Comparison of ENCODE assay signal across 1 cellular context in genomic region chr11:126211236-126212088, GRCh38.
A peak's percentile ranks its signal among the peaks of the same experiment; 100 is the strongest.
TF ChIP-seq lines count a peak whose summit lies in the region.

Gene FAM118B, plus strand, starts transcription at chr11:126211782. Its CDS starts 23,220 bp downstream, at chr11:126235002.
Gene RPUSD4, minus strand, starts transcription at chr11:126211650. Its CDS starts 12 bp downstream, at chr11:126211638.

TF ChIP-seq in HepG2, 621 proteins besides CTCF, POLR2A, EP300 and RAD21 (continued from another document and continues in another):
- TF ChIP-seq KIAA2018 (CRISPR knock-in tag; IDR thresholded peaks at IDR 0.05; ENCODE audit: borderline replicate concordance): 0 out of 2 replicates have a peak, but pooled peaks have one; percentile 62
- TF ChIP-seq NFKBIZ (CRISPR knock-in tag; IDR thresholded peaks at IDR 0.05): 0 out of 2 replicates have a peak, but pooled peaks have one; percentile 51
- TF ChIP-seq GABPB1 (CRISPR knock-in tag; IDR thresholded peaks at IDR 0.05): peak; percentile 89
- 0 out of 2 replicates have a peak, but pooled peaks have one; percentile 31 for TF ChIP-seq XBP1 (CRISPR knock-in tag; IDR thresholded peaks at IDR 0.05)
- TF ChIP-seq MAF1 (CRISPR knock-in tag; IDR thresholded peaks at IDR 0.05; ENCODE audit: borderline replicate concordance): no peak
- TF ChIP-seq ZNF572 (CRISPR knock-in tag; IDR thresholded peaks at IDR 0.05): no peak
- no peak for TF ChIP-seq ZNF770 (CRISPR knock-in tag; IDR thresholded peaks at IDR 0.05)
- TF ChIP-seq RAD51 (IDR thresholded peaks at IDR 0.05; ENCODE audit: borderline replicate concordance): peak; percentile 100
- TF ChIP-seq CC2D1A (CRISPR knock-in tag; IDR thresholded peaks at IDR 0.05): 0 out of 2 replicates have a peak, but pooled peaks have one; percentile 59
- TF ChIP-seq ZNF564 (CRISPR knock-in tag; IDR thresholded peaks at IDR 0.05): no peak
- no peak for TF ChIP-seq KDM4B (CRISPR knock-in tag; IDR thresholded peaks at IDR 0.05)
- peak; percentile 94 for TF ChIP-seq YEATS4 (CRISPR knock-in tag; IDR thresholded peaks at IDR 0.05; ENCODE audit: borderline replicate concordance)
- peak; percentile 62; the same call in 1 of the 2 replicates for TF ChIP-seq ZNF235 (CRISPR knock-in tag; IDR thresholded peaks at IDR 0.05; ENCODE audit: borderline replicate concordance)
- TF ChIP-seq HNRNPLL (IDR thresholded peaks at IDR 0.05; ENCODE audit: low read depth, low read length, poor library complexity, severe bottlenecking): peak; percentile 47
- no peak for TF ChIP-seq ZNF18 (CRISPR knock-in tag; IDR thresholded peaks at IDR 0.05; ENCODE audit: insufficient replicate concordance)
- TF ChIP-seq NKX3-1 (CRISPR knock-in tag; IDR thresholded peaks at IDR 0.05): peak; percentile 18; the same call in 1 of the 2 replicates
- no peak for TF ChIP-seq PAF1 (CRISPR knock-in tag; IDR thresholded peaks at IDR 0.05)
- 0 out of 2 replicates have a peak, but pooled peaks have one; percentile 79 for TF ChIP-seq TGIF2 (CRISPR knock-in tag; IDR thresholded peaks at IDR 0.05)
- no peak for TF ChIP-seq ZBTB1 (CRISPR knock-in tag; IDR thresholded peaks at IDR 0.05; ENCODE audit: borderline replicate concordance)
- 0 out of 2 replicates have a peak, but pooled peaks have one; percentile 87 for TF ChIP-seq GTF3A (CRISPR knock-in tag; conservative IDR thresholded peaks at IDR 0.05)
- TF ChIP-seq SNAPC4 (CRISPR knock-in tag; IDR thresholded peaks at IDR 0.05): 0 out of 2 replicates have a peak, but pooled peaks have one; percentile 75
- 0 out of 2 replicates have a peak, but pooled peaks have one; percentile 4 for TF ChIP-seq ONECUT2 (CRISPR knock-in tag; IDR thresholded peaks at IDR 0.05)
- TF ChIP-seq MLX (CRISPR knock-in tag; IDR thresholded peaks at IDR 0.05): peak; percentile 57; the same call in 1 of the 2 replicates
- TF ChIP-seq TERF1 (CRISPR knock-in tag; IDR thresholded peaks at IDR 0.05): no peak
- peak; percentile 59 for TF ChIP-seq ZZZ3 (CRISPR knock-in tag; IDR thresholded peaks at IDR 0.05; ENCODE audit: borderline replicate concordance)
- peak; percentile 81; the same call in 1 of the 2 replicates for TF ChIP-seq ZNF350 (CRISPR knock-in tag; IDR thresholded peaks at IDR 0.05; ENCODE audit: borderline replicate concordance, low read depth)
- peak; percentile 34; the same call in 1 of the 2 replicates for TF ChIP-seq ZNF274 (CRISPR knock-in tag; IDR thresholded peaks at IDR 0.05)
- TF ChIP-seq THRA (CRISPR knock-in tag; IDR thresholded peaks at IDR 0.05; ENCODE audit: borderline replicate concordance): no peak
- no peak for TF ChIP-seq JUNB (CRISPR knock-in tag; IDR thresholded peaks at IDR 0.05; ENCODE audit: borderline replicate concordance)
- TF ChIP-seq ZNF180 (CRISPR knock-in tag; IDR thresholded peaks at IDR 0.05; ENCODE audit: borderline replicate concordance, low read depth): no peak
- no peak; the same call in 1 of the 2 replicates for TF ChIP-seq CSRNP1 (CRISPR knock-in tag; IDR thresholded peaks at IDR 0.05)
- no peak for TF ChIP-seq DDIT3 (CRISPR knock-in tag; IDR thresholded peaks at IDR 0.05)
- peak; percentile 94 for TF ChIP-seq ZNF501 (CRISPR knock-in tag; IDR thresholded peaks at IDR 0.05)
- peak; percentile 90; the same call in 1 of the 2 replicates for TF ChIP-seq POGZ (CRISPR knock-in tag; IDR thresholded peaks at IDR 0.05)
- no peak for TF ChIP-seq SMC3 (IDR thresholded peaks at IDR 0.05; ENCODE audit: low read length)
